ENCODE assay signal across 9 cellular contexts in the genomic region with DNA sequence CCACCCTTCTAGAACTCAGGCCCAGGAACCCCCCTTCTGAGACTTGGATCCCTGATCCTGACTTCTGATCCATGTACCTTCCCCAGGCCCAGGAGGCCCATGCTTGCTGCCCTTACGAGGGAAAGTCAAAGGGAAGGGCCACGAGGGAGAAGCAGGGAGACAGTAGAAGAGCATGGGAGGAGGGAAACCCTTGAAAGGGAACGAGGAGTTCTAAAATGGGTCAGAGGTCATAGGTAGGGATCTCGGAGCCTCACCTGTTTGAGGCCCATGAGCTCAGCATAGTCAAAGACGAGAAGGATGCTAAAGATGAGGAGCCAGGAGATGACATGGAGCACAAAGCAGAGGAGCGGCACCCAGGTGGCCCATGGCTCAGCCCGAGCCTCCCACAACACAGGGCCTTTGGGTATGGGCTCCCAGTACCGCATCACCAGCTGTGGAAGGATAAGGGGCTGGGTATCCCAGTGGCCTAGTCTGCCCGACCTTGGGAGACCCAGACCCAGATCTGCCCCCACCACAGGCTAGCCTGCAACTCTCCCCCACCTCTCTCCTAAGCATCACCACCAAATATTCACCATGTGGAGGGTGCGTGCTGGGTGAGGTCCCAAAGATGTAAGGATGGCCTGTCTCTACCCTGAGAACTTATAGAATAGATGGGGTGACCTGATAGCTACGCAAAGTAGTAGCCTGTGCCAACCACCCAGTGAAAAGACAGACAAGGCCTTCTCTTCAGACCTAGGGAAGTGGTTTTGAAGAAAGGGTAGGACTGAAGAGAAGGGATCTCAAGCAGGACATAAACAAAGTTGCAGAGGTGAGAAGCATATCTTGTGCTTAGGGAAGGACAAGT. TPM values are rescaled to one million over a fixed set of nuclear protein-coding genes. Genes with fewer than 3 reads are reported as not detected.
A peak's percentile ranks its signal among the peaks of the same experiment; 100 is the strongest.
DNase-seq lines count a peak whose midpoint lies in the region; ATAC-seq and TF ChIP-seq lines count a peak whose summit lies in the region.
"Had no signal": no experiment of that assay in that cellular context is flagged by ENCODE, and none has a peak within 500 bp of the region (broad histone marks: within the 10 kb centered on the region; RNA-seq: fewer than 3 reads in every experiment).

No MANE protein-coding gene starts in this region.

- no peaks in the 10 kb centered on the region for H3K27me3 ChIP-seq in Caco-2 (replicated peaks; ENCODE audit: control insufficient read depth, insufficient read depth, low read length)

- intact Hi-C loops in Caco-2 (cut with micrococcal nuclease; ENCODE audit: unreplicated experiment), result no loop called here

- H3K4me3 ChIP-seq in Caco-2 (ENCODE audit: low read depth, low read length), result no peak overlapping the region

- no peak for ATAC-seq in effector memory CD8-positive, alpha-beta T cell (replicated peaks)

- peaks cover 19% of the 10 kb centered on the region for H3K4me1 ChIP-seq in Caco-2

- H3K4me1 Mint-ChIP-seq in Caco-2 (ENCODE audit: low read depth, unreplicated experiment), result peaks cover 43% of the 10 kb centered on the region
- H3K4me1 Mint-ChIP-seq in effector memory CD8-positive, alpha-beta T cell (ENCODE audit: low read depth in 2 of 2), result peaks cover 41 to 57% of the 10 kb centered on the region in 2 donors
- H3K4me1 Mint-ChIP-seq in osteocyte (ENCODE audit: unreplicated experiment), result peaks cover 51% of the 10 kb centered on the region

- peak overlapping the region; percentile 82 for H3K4me3 Mint-ChIP-seq in Caco-2 (ENCODE audit: unreplicated experiment)
- H3K4me3 Mint-ChIP-seq in effector memory CD8-positive, alpha-beta T cell, result peak overlapping the region; percentile 76 to 97
- H3K4me3 Mint-ChIP-seq in osteocyte (ENCODE audit: unreplicated experiment), result peak overlapping the region; percentile 90

- H3K36me3 Mint-ChIP-seq in Caco-2 (ENCODE audit: insufficient read depth, unreplicated experiment) (peaks cover 10% of the 10 kb centered on the region), osteocyte (ENCODE audit: unreplicated experiment) (peaks cover 12% of the 10 kb centered on the region)
- peaks cover 19% of the 10 kb centered on the region for H3K36me3 Mint-ChIP-seq in effector memory CD8-positive, alpha-beta T cell (ENCODE audit: insufficient read depth)

- H3K27ac Mint-ChIP-seq in Caco-2 (ENCODE audit: unreplicated experiment), result no peak overlapping the region
- H3K27ac Mint-ChIP-seq in effector memory CD8-positive, alpha-beta T cell, result peak overlapping the region; percentile 96 to 98
- H3K27ac Mint-ChIP-seq in osteocyte (ENCODE audit: unreplicated experiment), result peak overlapping the region; percentile 97

- no peaks in the 10 kb centered on the region for H3K9me3 Mint-ChIP-seq in Caco-2 (ENCODE audit: unreplicated experiment)
- no peaks in the 10 kb centered on the region for H3K9me3 Mint-ChIP-seq in effector memory CD8-positive, alpha-beta T cell
- H3K9me3 Mint-ChIP-seq in osteocyte (ENCODE audit: unreplicated experiment), result no peaks in the 10 kb centered on the region

- H3K27me3 Mint-ChIP-seq in Caco-2 (ENCODE audit: insufficient read depth, unreplicated experiment) (no peaks in the 10 kb centered on the region), osteocyte (ENCODE audit: unreplicated experiment) (no peaks in the 10 kb centered on the region)
- H3K27me3 Mint-ChIP-seq in effector memory CD8-positive, alpha-beta T cell, result no peaks in the 10 kb centered on the region

- CTCF ChIA-PET in Caco-2 (lab: Charles Lee), result interaction anchor here (1.0 kb wide), 1 partner anchor 13 kb away, joined by 3 read pairs; no protein-coding TSS in a partner anchor

- DNase-seq in Caco-2, result no peak
- peak; percentile 36 for DNase-seq in NAMALWA (ENCODE audit: low spot score)
- DNase-seq in effector memory CD8-positive, alpha-beta T cell, result no peak
- DNase-seq in osteocyte (ENCODE audit: extremely low spot score, unreplicated experiment), result no peak
- no peak for DNase-seq in effector CD4-positive, alpha-beta T cell
- DNase-seq in SHP77 treated with DMSO at 0.1 percent for 48 hours (lab: John Stamatoyannopoulos, UW), result no peak
- no peak for DNase-seq in NCI-H2107 treated with DMSO at 0.1 percent for 48 hours (lab: John Stamatoyannopoulos, UW; ENCODE audit: unreplicated experiment)
- DNase-seq in DMS53 treated with DMSO at 0.1 percent for 48 hours (lab: John Stamatoyannopoulos, UW; ENCODE audit: unreplicated experiment), result no peak
- DNase-seq: stimulated activated CD8-positive, alpha-beta memory T cell treated with anti-CD3 and anti-CD28 coated beads, Interleukin-4, amount 100 ng/mL, for 48 hours had no signal

- no peaks in the 10 kb centered on the region for H3K36me3 ChIP-seq in Caco-2 (ENCODE audit: control insufficient read depth, insufficient read depth, low read length)

- H3K9me3 ChIP-seq in Caco-2, result no peaks in the 10 kb centered on the region

- TF ChIP-seq CTCF in Caco-2 (IDR thresholded peaks at IDR 0.05; ENCODE audit: insufficient read depth in 1 of 2, low read depth in 1 of 2, low read length in 1 of 2, severe bottlenecking in 1 of 2, unreplicated experiment in 1 of 2), result no peak
- TF ChIP-seq CTCF in osteocyte (IDR thresholded peaks at IDR 0.05), result no peak

- BruUV-seq in Caco-2 (replicated peaks; lab: Mats Ljungman, UMichigan), result no TSS peak

- POLR2A ChIA-PET in Caco-2 (lab: Charles Lee), result interaction anchor here (1.4 kb wide), 1 partner anchor 28 kb away, joined by 3 read pairs; the partner anchor contains the start of gene MDC1

RNA-seq across cellular contexts. Expression of gene NRM, which starts 1.5 kb away (rescaled TPM):
- 31.7 and 32.1 TPM in 2 replicates for total RNA-seq in Caco-2 (2022)
- total RNA-seq in osteocyte, result 28.1 and 31.5 TPM in 2 replicates

RNA-seq across cellular contexts. Expression of gene PPP1R18, which starts 2.8 kb away (rescaled TPM):
- 6.6 and 9.7 TPM in 2 replicates for total RNA-seq in Caco-2 (2022)
- total RNA-seq in osteocyte, result 134 and 135 TPM in 2 replicates

RNA-seq across cellular contexts. Expression of gene DHX16, which starts 16.4 kb away (rescaled TPM):
- 36.6 and 40.6 TPM in 2 replicates for total RNA-seq in Caco-2 (2022)
- total RNA-seq in osteocyte, result 28.7 TPM in 2 replicates

RNA-seq across cellular contexts. Expression of gene MDC1, which starts 27.8 kb away (rescaled TPM):
- total RNA-seq in Caco-2 (2022) (46.6 and 48.6 TPM in 2 replicates), osteocyte (37.7 and 40.1 TPM in 2 replicates)

RNA-seq across cellular contexts. Expression of gene TUBB, which starts 30.9 kb away (rescaled TPM):
- total RNA-seq in Caco-2 (2022), result 742 and 788 TPM in 2 replicates
- total RNA-seq in osteocyte, result 725 and 729 TPM in 2 replicates

Comparison
In these comparisons a context has a peak if more than half of its experiments do, and no peak if none do; other contexts are left out.
1. RNA of gene PPP1R18, which starts 2.8 kb away (total RNA-seq): 134 to 135 TPM in osteocyte; 6.6 to 9.7 TPM in Caco-2; every median in the first group is over 10 times any median in the second.
2. Peak in every context shown above with its lines, with median percentiles within 50 percentile points of each other: H3K4me3 Mint-ChIP-seq.